In genomic region chr6:32187009-32187709, GRCh38 we compare ENCODE assay signal across 8 cellular contexts. TPM values are rescaled to one million over a fixed set of nuclear protein-coding genes. Genes with fewer than 3 reads are reported as not detected.
A peak's percentile ranks its signal among the peaks of the same experiment; 100 is the strongest.
DNase-seq lines count a peak whose midpoint lies in the region; ATAC-seq and TF ChIP-seq lines count a peak whose summit lies in the region.
"Had no signal": no experiment of that assay in that cellular context is flagged by ENCODE, and none has a peak within 500 bp of the region (broad histone marks: within the 10 kb centered on the region; RNA-seq: fewer than 3 reads in every experiment).

No MANE protein-coding gene starts in this region.

- H3K4me1 ChIP-seq in stomach = peaks cover 37 to 82% (median 68%) of the 10 kb centered on the region in 4 donors

- DNase-seq in activated CD4-positive, alpha-beta T cell treated with anti-CD3 and anti-CD28 coated beads for 36 hours = no peak
- DNase-seq in activated CD4-positive, alpha-beta T cell treated with anti-CD3 and anti-CD28 coated beads for 48 hours = no peak
- DNase-seq in effector memory CD8-positive, alpha-beta T cell = no peak
- no peak for DNase-seq in stomach
- no peak for DNase-seq in G401 (ENCODE audit: low spot score)
- no peak for DNase-seq in brain microvascular endothelial cell
- DNase-seq: activated effector memory CD4-positive, alpha-beta T cell treated with Interleukin-2 at 50 U/mL for 16 hours; NCI-H748 treated with DMSO at 0.1 percent for 48 hours had no signal

- ATAC-seq in activated CD4-positive, alpha-beta T cell treated with anti-CD3 and anti-CD28 coated beads for 36 hours = no peak
- no peak for ATAC-seq in effector memory CD8-positive, alpha-beta T cell (replicated peaks)

- H3K9me3 ChIP-seq in stomach = no peaks in the 10 kb centered on the region

- H3K4me3 ChIP-seq in stomach = peak overlapping the region in 2 of 4 donors; percentile 69 to 76
- H3K4me3 ChIP-seq in brain microvascular endothelial cell (ENCODE audit: low read depth, low read length) = no peak overlapping the region

- H3K27ac Mint-ChIP-seq in activated CD4-positive, alpha-beta T cell treated with anti-CD3 and anti-CD28 coated beads for 36 hours = peak overlapping the region; percentile 87
- H3K27ac Mint-ChIP-seq in effector memory CD8-positive, alpha-beta T cell = peak overlapping the region; percentile 95 to 98

- H3K36me3 Mint-ChIP-seq in activated CD4-positive, alpha-beta T cell treated with anti-CD3 and anti-CD28 coated beads for 36 hours (ENCODE audit: low read depth) = peaks cover 60% of the 10 kb centered on the region
- H3K36me3 Mint-ChIP-seq in effector memory CD8-positive, alpha-beta T cell (ENCODE audit: insufficient read depth) = peaks cover 68% of the 10 kb centered on the region

- intact Hi-C loops in activated CD4-positive, alpha-beta T cell treated with anti-CD3 and anti-CD28 coated beads for 36 hours (cut with DNase I, micrococcal nuclease) = no loop called here
- intact Hi-C loops in stomach (cut with DNase I; ENCODE audit: low total_unique reads) = no loop called here

- WGBS in stomach, 5 donors = 61 to 79% (median 65%) methylated on average over 12 of the region's 12 CpGs

- peaks cover 22 to 51% (median 42%) of the 10 kb centered on the region in 4 donors for H3K36me3 ChIP-seq in stomach
- H3K36me3 ChIP-seq in brain microvascular endothelial cell (replicated peaks) = peaks cover 43% of the 10 kb centered on the region

- TF ChIP-seq CTCF in stomach (IDR thresholded peaks at IDR 0.05) (no peak), brain microvascular endothelial cell (IDR thresholded peaks at IDR 0.05; ENCODE audit: low read depth, low read length, missing control alignments) (no peak)

- no peaks in the 10 kb centered on the region for H3K9me3 Mint-ChIP-seq in activated CD4-positive, alpha-beta T cell treated with anti-CD3 and anti-CD28 coated beads for 36 hours (ENCODE audit: low read depth)
- H3K9me3 Mint-ChIP-seq in effector memory CD8-positive, alpha-beta T cell = no peaks in the 10 kb centered on the region

- H3K27ac ChIP-seq in stomach (peak overlapping the region; percentile 23 to 100 (median 75)), brain microvascular endothelial cell (no peak overlapping the region)

- in situ Hi-C loops in G401 (cut with HindIII; ENCODE audit: low sequenced_read_pairs) = no loop called here
- in situ Hi-C loops in brain microvascular endothelial cell (cut with HindIII; ENCODE audit: low pct_ligation_motif_present, low sequenced_read_pairs) = loop anchor here (10.0 kb wide), 1 partner anchor 62 kb away; the partner anchor contains the start of gene ATF6B

- no peaks in the 10 kb centered on the region for H3K27me3 ChIP-seq in stomach
- no peaks in the 10 kb centered on the region for H3K27me3 ChIP-seq in brain microvascular endothelial cell (replicated peaks)

- peak overlapping the region; percentile 95 for H3K4me3 Mint-ChIP-seq in activated CD4-positive, alpha-beta T cell treated with anti-CD3 and anti-CD28 coated beads for 36 hours
- peak overlapping the region; percentile 30 to 95 for H3K4me3 Mint-ChIP-seq in effector memory CD8-positive, alpha-beta T cell

- CTCF ChIA-PET in activated CD4-positive, alpha-beta T cell treated with anti-CD3 and anti-CD28 coated beads for 36 hours (lab: Charles Lee) = no interaction called here

- peaks cover 54% of the 10 kb centered on the region for H3K4me1 Mint-ChIP-seq in activated CD4-positive, alpha-beta T cell treated with anti-CD3 and anti-CD28 coated beads for 36 hours
- H3K4me1 Mint-ChIP-seq in effector memory CD8-positive, alpha-beta T cell (ENCODE audit: low read depth in 2 of 2) = peaks cover 51 to 53% of the 10 kb centered on the region in 2 donors

- no peak for TF ChIP-seq POLR2A in stomach (IDR thresholded peaks at IDR 0.05)

- POLR2A ChIA-PET in activated CD4-positive, alpha-beta T cell treated with anti-CD3 and anti-CD28 coated beads for 36 hours (lab: Charles Lee) = no interaction called here

- H3K27me3 Mint-ChIP-seq in activated CD4-positive, alpha-beta T cell treated with anti-CD3 and anti-CD28 coated beads for 36 hours = no peaks in the 10 kb centered on the region
- no peaks in the 10 kb centered on the region for H3K27me3 Mint-ChIP-seq in effector memory CD8-positive, alpha-beta T cell

- no peak for TF ChIP-seq EP300 in stomach (IDR thresholded peaks at IDR 0.05)

RNA-seq across cellular contexts. Expression of gene PBX2, which starts 2.8 kb away (rescaled TPM):
- 10 to 100 TPM; 64.9 to 77.9 TPM for total RNA-seq in activated CD4-positive, alpha-beta T cell treated with anti-CD3 and anti-CD28 coated beads for 36 hours
- 10 to 100 TPM; 23.5 to 50.3 (median 42.0) TPM for total RNA-seq in stomach
- 10 to 100 TPM; 26.5 to 31.4 (median 28.0) TPM for polyA plus RNA-seq in stomach
- 109 and 123 TPM in 2 replicates for total RNA-seq in G401 (2014; rRNA removed; shearing (Covaris generic))

RNA-seq across cellular contexts. Expression of gene AGER, which starts 3.1 kb away (rescaled TPM):
- total RNA-seq in activated CD4-positive, alpha-beta T cell treated with anti-CD3 and anti-CD28 coated beads for 36 hours = 10 to 100 TPM; 24.4 to 28.0 TPM
- total RNA-seq in stomach = 10 to 100 TPM in 2 of 5 donors, 1 to 10 TPM in 2, under 1 TPM in 1; 0.87 to 35.6 (median 2.8) TPM
- 10 to 100 TPM; 13.0 to 18.0 (median 16.9) TPM for polyA plus RNA-seq in stomach
- total RNA-seq in G401 (2014; rRNA removed; shearing (Covaris generic)) = 3.8 and 17.4 TPM in 2 replicates

RNA-seq across cellular contexts. Expression of gene GPSM3, which starts 5.3 kb away (rescaled TPM):
- total RNA-seq in activated CD4-positive, alpha-beta T cell treated with anti-CD3 and anti-CD28 coated beads for 36 hours = 10 to 100 TPM; 82.6 to 94.8 TPM
- total RNA-seq in stomach = 10 to 100 TPM in 1 of 5 donors, 1 to 10 TPM in 1, not detected in 3; 3.1 to 41.0 TPM
- polyA plus RNA-seq in stomach = 10 to 100 TPM in 2 of 3 donors, 1 to 10 TPM in 1; 10.0 to 25.8 (median 23.9) TPM
- total RNA-seq in G401 (2014; rRNA removed; shearing (Covaris generic)) = 3.4 and 7.9 TPM in 2 replicates

RNA-seq across cellular contexts. Expression of gene RNF5, which starts 9.0 kb away (rescaled TPM):
- total RNA-seq in activated CD4-positive, alpha-beta T cell treated with anti-CD3 and anti-CD28 coated beads for 36 hours = 10 to 100 TPM; 51.7 to 65.6 TPM
- total RNA-seq in stomach = 10 to 100 TPM; 22.6 to 71.4 (median 50.9) TPM
- polyA plus RNA-seq in stomach = 100 to 1,000 TPM in 1 of 3 donors, 10 to 100 TPM in 2; 92.5 to 107 (median 93.2) TPM
- total RNA-seq in G401 (2014; rRNA removed; shearing (Covaris generic)) = 122 and 128 TPM in 2 replicates

RNA-seq across cellular contexts. Expression of gene AGPAT1, which starts 11.3 kb away (rescaled TPM):
- total RNA-seq in activated CD4-positive, alpha-beta T cell treated with anti-CD3 and anti-CD28 coated beads for 36 hours = 10 to 100 TPM; 30.4 to 30.5 TPM
- 10 to 100 TPM in 4 of 5 donors, 1 to 10 TPM in 1; 7.3 to 52.6 (median 33.5) TPM for total RNA-seq in stomach
- polyA plus RNA-seq in stomach = 10 to 100 TPM; 31.3 to 41.9 (median 36.2) TPM
- 75.4 and 80.4 TPM in 2 replicates for total RNA-seq in G401 (2014; rRNA removed; shearing (Covaris generic))
